Comparison of ENCODE assay signal across 8 cellular contexts in the genomic region with DNA sequence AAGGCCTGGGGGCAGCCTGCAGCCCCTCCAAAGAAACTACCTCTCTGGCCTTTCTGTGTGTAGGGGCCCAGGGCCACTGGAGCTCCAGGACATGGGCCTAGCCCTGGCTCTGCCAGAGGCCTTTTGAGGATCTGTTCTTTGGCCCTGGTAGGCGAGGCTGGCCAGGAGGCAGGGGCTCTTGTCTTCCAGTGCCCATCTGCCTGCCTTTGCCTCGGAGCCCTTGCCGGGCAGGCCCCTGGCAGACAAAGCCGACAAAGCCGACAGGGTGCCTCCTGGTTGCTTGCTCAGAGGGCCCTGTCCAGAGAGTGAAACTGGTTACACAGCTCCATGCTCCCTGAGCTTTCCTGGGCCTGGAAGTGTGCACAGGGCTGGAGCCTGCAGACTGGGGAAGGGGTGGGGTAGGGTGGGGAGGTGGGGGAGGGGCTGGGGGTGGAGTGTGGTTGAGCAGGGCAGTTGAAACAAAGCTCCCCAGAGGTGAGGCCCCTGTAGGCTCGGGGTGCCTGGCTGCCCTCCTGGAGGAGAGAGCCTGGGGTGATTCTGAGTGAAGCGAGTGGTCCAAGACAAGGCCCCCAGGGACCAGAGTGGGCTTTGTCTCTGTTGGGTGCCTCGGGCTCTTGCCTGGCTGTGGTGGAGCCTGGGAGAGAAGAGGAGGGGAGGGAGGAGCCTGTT. TPM values are rescaled to one million over a fixed set of nuclear protein-coding genes. Genes with fewer than 3 reads are reported as not detected.
A peak's percentile ranks its signal among the peaks of the same experiment; 100 is the strongest.
DNase-seq lines count a peak whose midpoint lies in the region; ATAC-seq, FAIRE-seq and TF ChIP-seq lines count a peak whose summit lies in the region.

No MANE protein-coding gene starts in this region.

- DNase-seq in DMS53 (lab: John Stamatoyannopoulos, UW) (peak; percentile 71), WERI-Rb-1 (peak; percentile 60), epithelial cell of proximal tubule (ENCODE audit: low read depth) (no peak), urothelium cell line (ENCODE audit: low spot score) (peak; percentile 48), 8988T (no peak)

- H3K4me3 ChIP-seq in WERI-Rb-1 (ENCODE audit: low read depth, low read length) (peak overlapping the region; percentile 24), epithelial cell of proximal tubule (ENCODE audit: low read depth, low read length) (peak overlapping the region; percentile 58), muscle layer of colon (ENCODE audit: low read depth in 1 of 2, low read length in 2 of 2) (peak overlapping the region in 1 of 2 donors; percentile 62)

- peaks cover 26 to 32% (median 28%) of the 10 kb centered on the region in 3 donors for H3K4me1 Mint-ChIP-seq in IgD-negative memory B cell

- H3K36me3 Mint-ChIP-seq in IgD-negative memory B cell: peaks cover 2% of the 10 kb centered on the region

- no peaks in the 10 kb centered on the region for H3K27me3 Mint-ChIP-seq in IgD-negative memory B cell

- peaks cover 68% of the 10 kb centered on the region for H3K4me1 ChIP-seq in muscle layer of colon (ENCODE audit: insufficient read depth, low read length)

- no peak for FAIRE-seq in urothelium cell line (lab: Jason Lieb, UNC)

- H3K27me3 ChIP-seq in WERI-Rb-1 (ENCODE audit: insufficient read depth, low read depth, severe bottlenecking): no peaks in the 10 kb centered on the region
- H3K27me3 ChIP-seq in muscle layer of colon (ENCODE audit: control insufficient read depth in 1 of 2, insufficient read depth in 2 of 2, low read length in 2 of 2): no peaks in the 10 kb centered on the region

- H3K9ac ChIP-seq in muscle layer of colon (ENCODE audit: low read length): peak overlapping the region; percentile 89

- H3K9me3 Mint-ChIP-seq in IgD-negative memory B cell: no peaks in the 10 kb centered on the region

- peaks cover 38% of the 10 kb centered on the region for H3K36me3 ChIP-seq in WERI-Rb-1
- H3K36me3 ChIP-seq in muscle layer of colon (ENCODE audit: insufficient read depth, low read length): peaks cover 38% of the 10 kb centered on the region

- peak overlapping the region; percentile 80 to 95 (median 90) for H3K4me3 Mint-ChIP-seq in IgD-negative memory B cell

- peak overlapping the region; percentile 88 to 99 (median 97) for H3K27ac Mint-ChIP-seq in IgD-negative memory B cell

- H3K9me3 ChIP-seq in WERI-Rb-1 (ENCODE audit: severe bottlenecking) (no peaks in the 10 kb centered on the region), muscle layer of colon (ENCODE audit: low read length) (no peaks in the 10 kb centered on the region)

- peak overlapping the region; percentile 92 for H3K27ac ChIP-seq in WERI-Rb-1
- peak overlapping the region; percentile 95 for H3K27ac ChIP-seq in muscle layer of colon (ENCODE audit: low read depth, low read length)

- ATAC-seq in GM21526 (IDR thresholded peaks at IDR 0.05; ENCODE audit: low FRiP score, unreplicated experiment): peak; percentile 7

- no peak for TF ChIP-seq CTCF in WERI-Rb-1 (IDR thresholded peaks at IDR 0.05; ENCODE audit: low read depth, low read length)
- TF ChIP-seq CTCF in epithelial cell of proximal tubule (conservative IDR thresholded peaks at IDR 0.05; ENCODE audit: low read depth, low read length): no peak

RNA-seq across cellular contexts. Expression of gene PTPA, which starts 29.3 kb away (rescaled TPM):
- 12.2 TPM for polyA plus RNA-seq in IgD-negative memory B cell
- 184 and 220 TPM in 2 replicates for total RNA-seq in epithelial cell of proximal tubule

RNA-seq across cellular contexts. Expression of gene CRAT, which starts 29.9 kb away (rescaled TPM):
- polyA plus RNA-seq in IgD-negative memory B cell: 8.1 TPM
- 27.5 TPM in 2 replicates for total RNA-seq in epithelial cell of proximal tubule

RNA-seq across cellular contexts. Expression of gene IER5L, which starts 37.5 kb away (rescaled TPM):
- not detected for polyA plus RNA-seq in IgD-negative memory B cell
- 43.2 and 50.8 TPM in 2 replicates for total RNA-seq in epithelial cell of proximal tubule

RNA-seq across cellular contexts. Expression of gene DOLPP1, which starts 59.6 kb away (rescaled TPM):
- polyA plus RNA-seq in IgD-negative memory B cell: 7.4 TPM
- total RNA-seq in epithelial cell of proximal tubule: 12.7 and 23.1 TPM in 2 replicates

Comparison
In these comparisons a context has a peak if more than half of its experiments do, and no peak if none do; other contexts are left out.
1. DNase-seq: peak in DMS53 (single experiment), WERI-Rb-1 (single experiment) and urothelium cell line (single experiment); none in epithelial cell of proximal tubule (single experiment) and 8988T (single experiment).